19 cellular contexts compared by ENCODE assay signal in the genomic region with DNA sequence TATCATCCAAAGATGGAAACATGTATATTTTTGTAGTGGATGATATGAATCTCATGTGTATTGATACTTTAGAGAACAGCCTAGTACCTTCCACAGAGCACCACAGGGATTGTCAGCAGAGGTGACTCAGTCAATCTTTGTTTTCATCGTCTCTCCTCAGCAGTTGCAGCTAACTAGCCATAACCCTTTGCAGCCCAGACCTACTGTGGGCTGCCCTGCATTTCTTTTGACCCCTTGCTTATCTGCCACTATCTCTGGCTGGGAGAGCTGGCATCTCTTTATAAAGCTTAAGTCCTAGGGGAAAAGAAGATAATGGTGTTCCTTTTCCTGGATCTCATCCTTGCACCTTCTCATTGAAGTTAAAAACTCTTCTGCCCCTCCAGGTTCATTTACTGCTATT.
"Had no signal": no experiment of that assay in that cellular context is flagged by ENCODE, and none has a peak within 500 bp of the region (broad histone marks: within the 10 kb centered on the region; RNA-seq: fewer than 3 reads in every experiment).

No MANE protein-coding gene starts in this region.

- H3K27ac ChIP-seq: epithelial cell of prostate, psoas muscle, spleen had no signal

- H3K9me3 Mint-ChIP-seq: activated T-helper 1 cell treated with anti-CD3 and anti-CD28 coated beads, Interleukin-12 subunit alpha, Interleukin-12 subunit beta, Interleukin-2, Interleukin-4 antibody, amounts not matched to agents 30 ng/mL and 10 ng/mL and 1 ng/mL, durations not matched to agents 14 hours and 24 hours and 36 hours; central memory CD8-positive, alpha-beta T cell; natural killer cell treated with Interleukin-12 subunit alpha and Interleukin-12 subunit beta and Interleukin-15 and Interleukin-18, amount 100 ng/mL, for 72 hours; T-helper 1 cell treated with Interleukin-12 subunit alpha and Interleukin-12 subunit beta and Interleukin-4 antibody, amounts not matched to agents 30 μg/mL and 1 μg/mL, for 36 hours; WTC11 had no signal

- H3K27me3 Mint-ChIP-seq: central memory CD8-positive, alpha-beta T cell; natural killer cell treated with Interleukin-12 subunit alpha and Interleukin-12 subunit beta and Interleukin-15 and Interleukin-18, amount 100 ng/mL, for 72 hours had no signal

- H3K27me3 ChIP-seq: spleen had no signal

- ATAC-seq: activated CD8-positive, alpha-beta T cell treated with anti-CD3 and anti-CD28 coated beads, Interleukin-2, amount 10 ng/mL, durations not matched to agents 7 days and 5 days; left colon; natural killer cell treated with Interleukin-12 subunit alpha and Interleukin-12 subunit beta and Interleukin-15 and Interleukin-18, amount 100 ng/mL, for 72 hours; psoas muscle; sciatic nerve; WTC11 had no signal

- H3K9me3 ChIP-seq: psoas muscle, spleen had no signal

- H3K27ac Mint-ChIP-seq: activated CD8-positive, alpha-beta T cell treated with anti-CD3 and anti-CD28 coated beads, Interleukin-2, amount 10 ng/mL, durations not matched to agents 7 days and 5 days; activated T-helper 1 cell treated with anti-CD3 and anti-CD28 coated beads, Interleukin-12 subunit alpha, Interleukin-12 subunit beta, Interleukin-2, Interleukin-4 antibody, amounts not matched to agents 30 ng/mL and 10 ng/mL and 1 ng/mL, durations not matched to agents 14 hours and 24 hours and 36 hours; natural killer cell treated with Interleukin-12 subunit alpha and Interleukin-12 subunit beta and Interleukin-15 and Interleukin-18, amount 100 ng/mL, for 72 hours; T-helper 1 cell treated with Interleukin-12 subunit alpha and Interleukin-12 subunit beta and Interleukin-4 antibody, amounts not matched to agents 30 μg/mL and 1 μg/mL, for 36 hours; WTC11 had no signal

- H3K4me3 ChIP-seq: psoas muscle, spleen had no signal

- H3K4me1 Mint-ChIP-seq: central memory CD8-positive, alpha-beta T cell had no signal

- H3K4me3 Mint-ChIP-seq: activated CD8-positive, alpha-beta T cell treated with anti-CD3 and anti-CD28 coated beads, Interleukin-2, amount 10 ng/mL, durations not matched to agents 7 days and 5 days; activated T-helper 1 cell treated with anti-CD3 and anti-CD28 coated beads, Interleukin-12 subunit alpha, Interleukin-12 subunit beta, Interleukin-2, Interleukin-4 antibody, amounts not matched to agents 30 ng/mL and 10 ng/mL and 1 ng/mL, durations not matched to agents 14 hours and 24 hours and 36 hours; central memory CD8-positive, alpha-beta T cell; natural killer cell treated with Interleukin-12 subunit alpha and Interleukin-12 subunit beta and Interleukin-15 and Interleukin-18, amount 100 ng/mL, for 72 hours; T-helper 1 cell treated with Interleukin-12 subunit alpha and Interleukin-12 subunit beta and Interleukin-4 antibody, amounts not matched to agents 30 μg/mL and 1 μg/mL, for 36 hours; WTC11 had no signal

- H3K4me1 ChIP-seq: psoas muscle, spleen had no signal

- DNase-seq: activated CD4-positive, alpha-beta T cell treated with anti-CD3 and anti-CD28 coated beads for 48 hours; activated CD8-positive, alpha-beta memory T cell treated with anti-CD3 and anti-CD28 coated beads, Interleukin-2, amount 50 U/mL, for 48 hours; activated CD8-positive, alpha-beta T cell treated with anti-CD3 and anti-CD28 coated beads, Interleukin-2, amount 10 ng/mL, durations not matched to agents 7 days and 5 days; activated naive CD4-positive, alpha-beta T cell treated with Interleukin-2 at 50 U/mL for 16 hours; cortex of kidney; effector memory CD4-positive, alpha-beta T cell; hypothalamus; left colon; psoas muscle; spleen; stimulated activated CD4-positive, alpha-beta T cell treated with anti-CD3 and anti-CD28 coated beads, Interleukin-2, amount 100 ng/mL, for 24 hours; stimulated activated naive CD4-positive, alpha-beta T cell treated with Interleukin-2 at 50 U/mL for 16 hours had no signal
